Comparison of ENCODE assay signal across 19 cellular contexts in genomic region chr2:238706673-238707072, GRCh38.
DNase-seq lines count a peak whose midpoint lies in the region; ATAC-seq and TF ChIP-seq lines count a peak whose summit lies in the region.
"Had no signal": no experiment of that assay in that cellular context is flagged by ENCODE, and none has a peak within 500 bp of the region (broad histone marks: within the 10 kb centered on the region; RNA-seq: fewer than 3 reads in every experiment).

No MANE protein-coding gene starts in this region.

- DNase-seq in CD14-positive monocyte (ENCODE audit: low spot score) = no peak
- peak; percentile 7 for DNase-seq in NAMALWA (ENCODE audit: low spot score)
- DNase-seq in cardiac fibroblast (ENCODE audit: low read depth in 2 of 2) = no peak
- no peak for DNase-seq in mesothelial cell of epicardium (ENCODE audit: low spot score in 2 of 2, unreplicated experiment in 2 of 2)
- DNase-seq in activated naive CD4-positive, alpha-beta T cell (lab: John Stamatoyannopoulos, UW) = no peak
- DNase-seq in activated naive CD4-positive, alpha-beta T cell treated with anti-CD3 and anti-CD28 coated beads, Interleukin-2, amount 50 U/mL, for 16 hours = no peak
- DNase-seq in activated T-cell treated with anti-CD3 and anti-CD28 coated beads for 4 hours = no peak
- DNase-seq: activated CD4-positive, alpha-beta T cell treated with anti-CD3 and anti-CD28 coated beads, Interleukin-2, amount 10 ng/mL, durations not matched to agents 7 days and 5 days; activated T-cell treated with anti-CD3 and anti-CD28 coated beads, Interleukin-2, amount 50 U/mL, for 48 hours; DMS79; KBM-7; NCI-H524; RPMI8226; stimulated activated CD8-positive, alpha-beta memory T cell treated with anti-CD3 and anti-CD28 coated beads, Interleukin-4, amount 100 ng/mL, for 48 hours; T-helper 2 cell had no signal

- peaks cover 5 to 17% (median 17%) of the 10 kb centered on the region in 3 donors for H3K27me3 Mint-ChIP-seq in CD14-positive monocyte (ENCODE audit: low read depth in 3 of 3)
- H3K27me3 Mint-ChIP-seq in mesothelial cell of epicardium (ENCODE audit: low read depth) = peaks cover 25% of the 10 kb centered on the region

- H3K9me3 Mint-ChIP-seq in CD14-positive monocyte (peaks cover 0 to 2% (median 0%) of the 10 kb centered on the region in 7 donors), mesothelial cell of epicardium (no peaks in the 10 kb centered on the region)
- H3K9me3 Mint-ChIP-seq: activated CD4-positive, alpha-beta T cell treated with anti-CD3 and anti-CD28 coated beads, Interleukin-2, amount 10 ng/mL, durations not matched to agents 7 days and 5 days had no signal

- H3K36me3 Mint-ChIP-seq in CD14-positive monocyte = no peaks in the 10 kb centered on the region
- H3K36me3 Mint-ChIP-seq in mesothelial cell of epicardium = no peaks in the 10 kb centered on the region

- H3K4me3 ChIP-seq in cardiac fibroblast (replicated peaks in 1 of 2; ENCODE audit: low read depth in 2 of 2, low read length in 2 of 2) = no peak overlapping the region
- H3K4me3 ChIP-seq: adrenal gland, prostate gland, tibial nerve had no signal

- H3K4me3 Mint-ChIP-seq in CD14-positive monocyte (no peak overlapping the region), mesothelial cell of epicardium (no peak overlapping the region)
- H3K4me3 Mint-ChIP-seq: activated CD4-positive, alpha-beta T cell treated with anti-CD3 and anti-CD28 coated beads, Interleukin-2, amount 10 ng/mL, durations not matched to agents 7 days and 5 days had no signal

- no peak for ATAC-seq in GM19397 (IDR thresholded peaks at IDR 0.05; ENCODE audit: unreplicated experiment)

- TF ChIP-seq CTCF in CD14-positive monocyte (IDR thresholded peaks at IDR 0.05) (peak; percentile 20), cardiac fibroblast (IDR thresholded peaks at IDR 0.05; ENCODE audit: low read depth, low read length) (peak; percentile 48), mesothelial cell of epicardium (IDR thresholded peaks at IDR 0.05; ENCODE audit: unreplicated experiment) (peak; percentile 72)

- H3K27ac Mint-ChIP-seq in CD14-positive monocyte (no peak overlapping the region), mesothelial cell of epicardium (no peak overlapping the region)
- H3K27ac Mint-ChIP-seq: activated CD4-positive, alpha-beta T cell treated with anti-CD3 and anti-CD28 coated beads, Interleukin-2, amount 10 ng/mL, durations not matched to agents 7 days and 5 days had no signal

- H3K4me1 Mint-ChIP-seq in CD14-positive monocyte = no peaks in the 10 kb centered on the region
- H3K4me1 Mint-ChIP-seq in mesothelial cell of epicardium = peaks cover 6% of the 10 kb centered on the region
- H3K4me1 Mint-ChIP-seq: activated CD4-positive, alpha-beta T cell treated with anti-CD3 and anti-CD28 coated beads, Interleukin-2, amount 10 ng/mL, durations not matched to agents 7 days and 5 days had no signal

- intact Hi-C loops in CD14-positive monocyte (cut with micrococcal nuclease) = no loop called here

Comparison
In these comparisons a context has a peak if more than half of its experiments do, and no peak if none do; other contexts are left out.
1. CTCF ChIP-seq: peak in every context shown above with its lines; median percentile 72 in mesothelial cell of epicardium; 48 in cardiac fibroblast; 20 in CD14-positive monocyte.